ENCODE assay signal across 12 cellular contexts in genomic region chr10:22646291-22646926, GRCh38.
DNase-seq lines count a peak whose midpoint lies in the region; ATAC-seq and TF ChIP-seq lines count a peak whose summit lies in the region.
"Had no signal": no experiment of that assay in that cellular context is flagged by ENCODE, and none has a peak within 500 bp of the region (broad histone marks: within the 10 kb centered on the region; RNA-seq: fewer than 3 reads in every experiment).

No MANE protein-coding gene starts in this region.

- peak in 2 of 3 donors; percentile 66 to 78 for DNase-seq in CD4-positive, CD25-positive, alpha-beta regulatory T cell
- DNase-seq in central memory CD4-positive, alpha-beta T cell, result peak; percentile 71
- DNase-seq in BE2C (no peak), heart right ventricle (no peak), caudate nucleus (lab: John Stamatoyannopoulos, UW) (no peak), occipital lobe (lab: John Stamatoyannopoulos, UW) (no peak)
- DNase-seq: Caco-2, NCI-H510A, uterus had no signal

- no peaks in the 10 kb centered on the region for H3K27me3 Mint-ChIP-seq in CD4-positive, CD25-positive, alpha-beta regulatory T cell

- H3K36me3 ChIP-seq in CD4-positive, CD25-positive, alpha-beta regulatory T cell (ENCODE audit: control insufficient read depth, insufficient read depth, low read length), result no peaks in the 10 kb centered on the region
- H3K36me3 ChIP-seq in BE2C (no peaks in the 10 kb centered on the region), heart right ventricle (no peaks in the 10 kb centered on the region)
- H3K36me3 ChIP-seq: uterus had no signal

- H3K9me3 ChIP-seq in CD4-positive, CD25-positive, alpha-beta regulatory T cell (ENCODE audit: control insufficient read depth in 2 of 2, low read length in 2 of 2), result no peaks in the 10 kb centered on the region
- H3K9me3 ChIP-seq in BE2C, result no peaks in the 10 kb centered on the region; the same call in 1 of the 2 replicates
- H3K9me3 ChIP-seq in heart right ventricle, result no peaks in the 10 kb centered on the region
- H3K9me3 ChIP-seq: Caco-2, uterus had no signal

- H3K36me3 Mint-ChIP-seq in CD4-positive, CD25-positive, alpha-beta regulatory T cell, result peaks cover 20% of the 10 kb centered on the region

- no peaks in the 10 kb centered on the region for H3K27me3 ChIP-seq in CD4-positive, CD25-positive, alpha-beta regulatory T cell (ENCODE audit: control insufficient read depth, insufficient read depth, low read length)
- H3K27me3 ChIP-seq in BE2C, result no peaks in the 10 kb centered on the region
- no peaks in the 10 kb centered on the region for H3K27me3 ChIP-seq in heart right ventricle
- H3K27me3 ChIP-seq: uterus had no signal

- H3K4me3 Mint-ChIP-seq in CD4-positive, CD25-positive, alpha-beta regulatory T cell, result peak overlapping the region; percentile 42 to 84 (median 66)

- ATAC-seq in CD4-positive, CD25-positive, alpha-beta regulatory T cell (ENCODE audit: low read depth in 2 of 2), result peak; percentile 75 to 83
- ATAC-seq in GM19372 (IDR thresholded peaks at IDR 0.05; ENCODE audit: low read depth, unreplicated experiment), result peak; percentile 54
- peak; percentile 60 for ATAC-seq in HG03139 (IDR thresholded peaks at IDR 0.05; ENCODE audit: unreplicated experiment)
- no peak for ATAC-seq in heart right ventricle

- peaks cover 42 to 94% (median 87%) of the 10 kb centered on the region in 4 donors for H3K4me1 Mint-ChIP-seq in CD4-positive, CD25-positive, alpha-beta regulatory T cell

- peak overlapping the region; percentile 76 for H3K27ac ChIP-seq in CD4-positive, CD25-positive, alpha-beta regulatory T cell (ENCODE audit: insufficient read depth, low read length, poor library complexity, severe bottlenecking)
- H3K27ac ChIP-seq in heart right ventricle (peak overlapping the region in 1 of 10 donors; percentile 70), caudate nucleus (ENCODE audit: low read depth, low read length) (no peak overlapping the region)
- H3K27ac ChIP-seq: VCaP had no signal

- no peak for TF ChIP-seq CTCF in BE2C (IDR thresholded peaks at IDR 0.05; ENCODE audit: low read depth, low read length)
- TF ChIP-seq CTCF in heart right ventricle (IDR thresholded peaks at IDR 0.05), result no peak

- H3K9me3 Mint-ChIP-seq in CD4-positive, CD25-positive, alpha-beta regulatory T cell, result peaks cover 0 to 1% (median 0%) of the 10 kb centered on the region in 7 donors

- H3K27ac Mint-ChIP-seq in CD4-positive, CD25-positive, alpha-beta regulatory T cell, result peak overlapping the region; percentile 94 to 97 (median 95)

- 73 to 81% methylated on average over 2 of the region's 2 CpGs for WGBS in heart right ventricle, 2 donors

- peak overlapping the region; percentile 77 for H3K4me3 ChIP-seq in CD4-positive, CD25-positive, alpha-beta regulatory T cell (ENCODE audit: low read depth, low read length)
- H3K4me3 ChIP-seq in BE2C (ENCODE audit: low read depth, low read length) (no peak overlapping the region), heart right ventricle (no peak overlapping the region)
- H3K4me3 ChIP-seq: uterus had no signal

- intact Hi-C loops in heart right ventricle (cut with DNase I), result no loop called here

- peaks cover 90% of the 10 kb centered on the region for H3K4me1 ChIP-seq in CD4-positive, CD25-positive, alpha-beta regulatory T cell (ENCODE audit: control insufficient read depth, insufficient read depth, low read length, poor library complexity, severe bottlenecking)
- H3K4me1 ChIP-seq in BE2C (peaks cover 28% of the 10 kb centered on the region), heart right ventricle (peaks cover 0 to 76% (median 33%) of the 10 kb centered on the region in 9 donors)

Comparison
In these comparisons a context has a peak if more than half of its experiments do, and no peak if none do; other contexts are left out.
1. ATAC-seq: peak in CD4-positive, CD25-positive, alpha-beta regulatory T cell (2 of 2), GM19372 (single experiment) and HG03139 (single experiment); none in heart right ventricle (0 of 8).
2. DNase-seq: peak in CD4-positive, CD25-positive, alpha-beta regulatory T cell (2 of 3) and central memory CD4-positive, alpha-beta T cell (single experiment); none in BE2C (single experiment), heart right ventricle (0 of 2), caudate nucleus (0 of 61) and occipital lobe (single experiment).